ENCODE assay signal across 10 cellular contexts in genomic region chr9:78132688-78133033, GRCh38.
A peak's percentile ranks its signal among the peaks of the same experiment; 100 is the strongest.
DNase-seq lines count a peak whose midpoint lies in the region; ATAC-seq and TF ChIP-seq lines count a peak whose summit lies in the region.
"Had no signal": no experiment of that assay in that cellular context is flagged by ENCODE, and none has a peak within 500 bp of the region (broad histone marks: within the 10 kb centered on the region; RNA-seq: fewer than 3 reads in every experiment).

No MANE protein-coding gene starts in this region.

- H3K9me3 ChIP-seq in right cardiac atrium (ENCODE audit: control insufficient read depth, low read length) = no peaks in the 10 kb centered on the region
- no peaks in the 10 kb centered on the region for H3K9me3 ChIP-seq in thymus (ENCODE audit: control insufficient read depth)

- ATAC-seq in right cardiac atrium (no peak), Right ventricle myocardium inferior (no peak), HG03565 (IDR thresholded peaks at IDR 0.05; ENCODE audit: unreplicated experiment) (no peak)

- H3K4me3 Mint-ChIP-seq in T-helper 1 cell treated with Interleukin-12 subunit alpha and Interleukin-12 subunit beta and Interleukin-4 antibody, amounts not matched to agents 30 μg/mL and 1 μg/mL, for 36 hours = peak overlapping the region; percentile 43

- H3K9me3 Mint-ChIP-seq in T-helper 1 cell treated with Interleukin-12 subunit alpha and Interleukin-12 subunit beta and Interleukin-4 antibody, amounts not matched to agents 30 μg/mL and 1 μg/mL, for 36 hours = peaks cover 5% of the 10 kb centered on the region

- H3K27ac ChIP-seq in right cardiac atrium (ENCODE audit: low read length) (no peak overlapping the region), thymus (ENCODE audit: low read depth) (no peak overlapping the region)

- no peak for TF ChIP-seq CTCF in foreskin fibroblast (IDR thresholded peaks at IDR 0.05; ENCODE audit: low read depth, low read length)
- no peak for TF ChIP-seq CTCF in GM20000 (IDR thresholded peaks at IDR 0.05; ENCODE audit: extremely low read depth, missing control alignments)

- H3K4me1 ChIP-seq in right cardiac atrium (ENCODE audit: control insufficient read depth, insufficient read depth, low read length) = no peaks in the 10 kb centered on the region
- H3K4me1 ChIP-seq in thymus (ENCODE audit: control insufficient read depth, insufficient read depth, low read length) = no peaks in the 10 kb centered on the region

- intact Hi-C loops in right cardiac atrium (cut with DNase I) (no loop called here), Right ventricle myocardium inferior (cut with DNase I) (no loop called here)

- H3K27ac Mint-ChIP-seq in T-helper 1 cell treated with Interleukin-12 subunit alpha and Interleukin-12 subunit beta and Interleukin-4 antibody, amounts not matched to agents 30 μg/mL and 1 μg/mL, for 36 hours = peak overlapping the region; percentile 44

- no peak for DNase-seq in right cardiac atrium
- DNase-seq in Right ventricle myocardium inferior (ENCODE audit: missing footprints) = no peak
- no peak for DNase-seq in foreskin fibroblast
- DNase-seq in midbrain (lab: John Stamatoyannopoulos, UW) = no peak
- no peak for DNase-seq in GM20000 (ENCODE audit: low spot score)
- DNase-seq: cortex of kidney, DMS 273 treated with DMSO at 0.1 percent for 48 hours had no signal

- no peaks in the 10 kb centered on the region for H3K27me3 ChIP-seq in right cardiac atrium (ENCODE audit: control insufficient read depth, insufficient read depth)
- H3K27me3 ChIP-seq in thymus (ENCODE audit: control insufficient read depth, insufficient read depth) = no peaks in the 10 kb centered on the region

- H3K36me3 Mint-ChIP-seq in T-helper 1 cell treated with Interleukin-12 subunit alpha and Interleukin-12 subunit beta and Interleukin-4 antibody, amounts not matched to agents 30 μg/mL and 1 μg/mL, for 36 hours (ENCODE audit: low read depth) = peaks cover 10% of the 10 kb centered on the region

- H3K4me1 Mint-ChIP-seq in T-helper 1 cell treated with Interleukin-12 subunit alpha and Interleukin-12 subunit beta and Interleukin-4 antibody, amounts not matched to agents 30 μg/mL and 1 μg/mL, for 36 hours (ENCODE audit: low read depth) = peaks cover 16% of the 10 kb centered on the region

- H3K36me3 ChIP-seq in thymus (ENCODE audit: control insufficient read depth, insufficient read depth) = no peaks in the 10 kb centered on the region

- peaks cover 4% of the 10 kb centered on the region for H3K27me3 Mint-ChIP-seq in T-helper 1 cell treated with Interleukin-12 subunit alpha and Interleukin-12 subunit beta and Interleukin-4 antibody, amounts not matched to agents 30 μg/mL and 1 μg/mL, for 36 hours (ENCODE audit: low read depth)

- H3K4me3 ChIP-seq in right cardiac atrium (ENCODE audit: low read length) (peak overlapping the region; percentile 38), foreskin fibroblast (ENCODE audit: low read depth in 1 of 2, low read length in 2 of 2) (peak overlapping the region; percentile 11 to 39), thymus (ENCODE audit: low read length) (peak overlapping the region; percentile 22)

- WGBS in right cardiac atrium = 22% methylated on average over 2 of the region's 2 CpGs
- WGBS in thymus = 3% methylated on average over 2 of the region's 2 CpGs
